Comparison of ENCODE assay signal across 19 cellular contexts in genomic region chr19:51082641-51083040, GRCh38. TPM values are rescaled to one million over a fixed set of nuclear protein-coding genes. Genes with fewer than 3 reads are reported as not detected.
"Had no signal": no experiment of that assay in that cellular context is flagged by ENCODE, and none has a peak within 500 bp of the region (broad histone marks: within the 10 kb centered on the region; RNA-seq: fewer than 3 reads in every experiment).

KLK14 (minus strand) TSS chr19:51082887; CDS start chr19:51082614, 273 bp downstream.

- H3K27me3 ChIP-seq: adrenal gland, breast epithelium, heart left ventricle had no signal

- H3K4me1 ChIP-seq: adrenal gland, breast epithelium, esophagus muscularis mucosa, gastroesophageal sphincter, lower lobe of right lung, sigmoid colon, upper lobe of right lung had no signal

- H3K27me3 Mint-ChIP-seq: activated CD4-positive, alpha-beta memory T cell treated with anti-CD3 and anti-CD28 coated beads, Interleukin-2, amount 10 ng/mL, durations not matched to agents 7 days and 5 days had no signal

- H3K27ac Mint-ChIP-seq: activated CD4-positive, alpha-beta memory T cell treated with anti-CD3 and anti-CD28 coated beads, Interleukin-2, amount 10 ng/mL, durations not matched to agents 7 days and 5 days; activated CD4-positive, alpha-beta T cell treated with anti-CD3 and anti-CD28 coated beads for 36 hours; activated CD8-positive, alpha-beta memory T cell treated with anti-CD3 and anti-CD28 coated beads, Interleukin-2, amount 10 ng/mL, durations not matched to agents 7 days and 5 days; activated naive CD4-positive, alpha-beta T cell treated with anti-CD3 and anti-CD28 coated beads, Interleukin-2, amount 10 ng/mL, durations not matched to agents 7 days and 5 days; natural killer cell treated with Interleukin-12 subunit alpha and Interleukin-12 subunit beta and Interleukin-15 and Interleukin-18, amount 100 ng/mL, for 72 hours; stimulated activated effector memory CD8-positive, alpha-beta T cell treated with anti-CD3 and anti-CD28 coated beads, Interleukin-12 subunit alpha, Interleukin-12 subunit beta, amount 100 ng/mL, for 72 hours had no signal

- ATAC-seq: activated CD4-positive, alpha-beta T cell treated with anti-CD3 and anti-CD28 coated beads for 36 hours; activated CD8-positive, alpha-beta memory T cell treated with anti-CD3 and anti-CD28 coated beads, Interleukin-2, amount 10 ng/mL, durations not matched to agents 7 days and 5 days; gastroesophageal sphincter; heart left ventricle; lower lobe of right lung; natural killer cell treated with Interleukin-12 subunit alpha and Interleukin-12 subunit beta and Interleukin-15 and Interleukin-18, amount 100 ng/mL, for 72 hours; stimulated activated effector memory CD8-positive, alpha-beta T cell treated with anti-CD3 and anti-CD28 coated beads, Interleukin-12 subunit alpha, Interleukin-12 subunit beta, amount 100 ng/mL, for 72 hours; upper lobe of right lung had no signal

- H3K27ac ChIP-seq: adrenal gland, breast epithelium, esophagus muscularis mucosa, gastroesophageal sphincter, heart left ventricle, lower lobe of right lung, sigmoid colon, upper lobe of right lung had no signal

- H3K4me3 ChIP-seq: adrenal gland, breast epithelium, esophagus muscularis mucosa, gastroesophageal sphincter, heart left ventricle, lower lobe of right lung, sigmoid colon, upper lobe of right lung had no signal

- H3K4me3 Mint-ChIP-seq: activated CD4-positive, alpha-beta memory T cell treated with anti-CD3 and anti-CD28 coated beads, Interleukin-2, amount 10 ng/mL, durations not matched to agents 7 days and 5 days; activated CD4-positive, alpha-beta T cell treated with anti-CD3 and anti-CD28 coated beads for 36 hours; activated CD8-positive, alpha-beta memory T cell treated with anti-CD3 and anti-CD28 coated beads, Interleukin-2, amount 10 ng/mL, durations not matched to agents 7 days and 5 days; activated naive CD4-positive, alpha-beta T cell treated with anti-CD3 and anti-CD28 coated beads, Interleukin-2, amount 10 ng/mL, durations not matched to agents 7 days and 5 days; immature natural killer cell; natural killer cell treated with Interleukin-12 subunit alpha and Interleukin-12 subunit beta and Interleukin-15 and Interleukin-18, amount 100 ng/mL, for 72 hours; stimulated activated effector memory CD8-positive, alpha-beta T cell treated with anti-CD3 and anti-CD28 coated beads, Interleukin-12 subunit alpha, Interleukin-12 subunit beta, amount 100 ng/mL, for 72 hours had no signal

- H3K9me3 ChIP-seq: adrenal gland, breast epithelium, esophagus muscularis mucosa, gastroesophageal sphincter, heart left ventricle, lower lobe of right lung, sigmoid colon, upper lobe of right lung had no signal

- H3K4me1 Mint-ChIP-seq: activated CD4-positive, alpha-beta memory T cell treated with anti-CD3 and anti-CD28 coated beads, Interleukin-2, amount 10 ng/mL, durations not matched to agents 7 days and 5 days; activated CD4-positive, alpha-beta T cell treated with anti-CD3 and anti-CD28 coated beads for 36 hours; activated CD8-positive, alpha-beta memory T cell treated with anti-CD3 and anti-CD28 coated beads, Interleukin-2, amount 10 ng/mL, durations not matched to agents 7 days and 5 days; activated naive CD4-positive, alpha-beta T cell treated with anti-CD3 and anti-CD28 coated beads, Interleukin-2, amount 10 ng/mL, durations not matched to agents 7 days and 5 days; immature natural killer cell had no signal

- H3K9me3 Mint-ChIP-seq: activated CD4-positive, alpha-beta memory T cell treated with anti-CD3 and anti-CD28 coated beads, Interleukin-2, amount 10 ng/mL, durations not matched to agents 7 days and 5 days; activated naive CD4-positive, alpha-beta T cell treated with anti-CD3 and anti-CD28 coated beads, Interleukin-2, amount 10 ng/mL, durations not matched to agents 7 days and 5 days; immature natural killer cell; natural killer cell treated with Interleukin-12 subunit alpha and Interleukin-12 subunit beta and Interleukin-15 and Interleukin-18, amount 100 ng/mL, for 72 hours; stimulated activated effector memory CD8-positive, alpha-beta T cell treated with anti-CD3 and anti-CD28 coated beads, Interleukin-12 subunit alpha, Interleukin-12 subunit beta, amount 100 ng/mL, for 72 hours had no signal

- DNase-seq: activated CD4-positive, alpha-beta memory T cell treated with anti-CD3 and anti-CD28 coated beads, Interleukin-2, amount 10 ng/mL, durations not matched to agents 7 days and 5 days; activated CD4-positive, alpha-beta T cell treated with anti-CD3 and anti-CD28 coated beads for 36 hours; activated CD8-positive, alpha-beta memory T cell treated with anti-CD3 and anti-CD28 coated beads, Interleukin-2, amount 10 ng/mL, durations not matched to agents 7 days and 5 days; activated naive CD4-positive, alpha-beta T cell treated with anti-CD3 and anti-CD28 coated beads, Interleukin-2, amount 10 ng/mL, durations not matched to agents 7 days and 5 days; adrenal gland; cerebellar nuclear complex; effector CD8-positive, alpha-beta T cell; heart left ventricle; immature natural killer cell; lower lobe of right lung; sigmoid colon; stimulated activated CD4-positive, alpha-beta T cell treated with anti-CD3 and anti-CD28 coated beads, Interleukin-4, amount 100 ng/mL, for 24 hours; upper lobe of right lung had no signal

- H3K36me3 ChIP-seq: adrenal gland, breast epithelium, esophagus muscularis mucosa, gastroesophageal sphincter, heart left ventricle, lower lobe of right lung, sigmoid colon, upper lobe of right lung had no signal

- H3K36me3 Mint-ChIP-seq: activated CD8-positive, alpha-beta memory T cell treated with anti-CD3 and anti-CD28 coated beads, Interleukin-2, amount 10 ng/mL, durations not matched to agents 7 days and 5 days; activated naive CD4-positive, alpha-beta T cell treated with anti-CD3 and anti-CD28 coated beads, Interleukin-2, amount 10 ng/mL, durations not matched to agents 7 days and 5 days; natural killer cell treated with Interleukin-12 subunit alpha and Interleukin-12 subunit beta and Interleukin-15 and Interleukin-18, amount 100 ng/mL, for 72 hours; stimulated activated effector memory CD8-positive, alpha-beta T cell treated with anti-CD3 and anti-CD28 coated beads, Interleukin-12 subunit alpha, Interleukin-12 subunit beta, amount 100 ng/mL, for 72 hours had no signal

RNA-seq across cellular contexts. Expression of gene KLK14, which starts in this region (rescaled TPM):
- total RNA-seq: endothelial cell of umbilical vein, gastroesophageal sphincter, sigmoid colon, upper lobe of right lung had no signal
